8 cellular contexts compared by ENCODE assay signal in genomic region chr11:65027213-65028067, GRCh38. TPM values are rescaled to one million over a fixed set of nuclear protein-coding genes. Genes with fewer than 3 reads are reported as not detected.
DNase-seq lines count a peak whose midpoint lies in the region; ATAC-seq and TF ChIP-seq lines count a peak whose summit lies in the region.

Gene SNX15, plus strand, starts transcription at chr11:65027439. Its CDS starts 99 bp downstream, at chr11:65027538.

- peak within 1 kb of the TSS; percentile 84 for H3K27ac Mint-ChIP-seq in T-helper 17 cell

- H3K4me3 Mint-ChIP-seq in T-helper 17 cell, result peak within 1 kb of the TSS; percentile 74

- no peaks in the 10 kb centered on the region for H3K27me3 Mint-ChIP-seq in T-helper 17 cell

- H3K27ac ChIP-seq in angular gyrus (ENCODE audit: low read depth, low read length), result peak within 1 kb of the TSS; percentile 97
- peak within 1 kb of the TSS; percentile 84 for H3K27ac ChIP-seq in right cardiac atrium (ENCODE audit: low read length)
- peak within 1 kb of the TSS; percentile 86 for H3K27ac ChIP-seq in vagina

- H3K9me3 ChIP-seq in T-helper 17 cell (ENCODE audit: control insufficient read depth, low read length, poor library complexity, severe bottlenecking) (no peaks in the 10 kb centered on the region), right cardiac atrium (ENCODE audit: control insufficient read depth, low read length) (no peaks in the 10 kb centered on the region), vagina (no peaks in the 10 kb centered on the region)

- H3K4me1 Mint-ChIP-seq in T-helper 17 cell, result peaks cover 11% of the 10 kb centered on the region

- H3K27me3 ChIP-seq in right cardiac atrium (ENCODE audit: control insufficient read depth, insufficient read depth) (no peaks in the 10 kb centered on the region), vagina (no peaks in the 10 kb centered on the region)

- DNase-seq in NCI-H1694 treated with DMSO at 0.1 percent for 48 hours (lab: John Stamatoyannopoulos, UW) (peak; percentile 94), T-helper 17 cell (peak; percentile 73 to 83 (median 79)), right cardiac atrium (peak; percentile 95 to 97 (median 97)), putamen (ENCODE audit: low spot score) (peak; percentile 95), vagina (ENCODE audit: extremely low spot score in 2 of 2) (peak in 1 of 2 donors; percentile 95)

- no peaks in the 10 kb centered on the region for H3K36me3 Mint-ChIP-seq in T-helper 17 cell (ENCODE audit: low read depth)

- H3K4me3 ChIP-seq in right cardiac atrium (ENCODE audit: low read length), result peak within 1 kb of the TSS; percentile 67
- H3K4me3 ChIP-seq in vagina, result peak within 1 kb of the TSS; percentile 55 to 57

- intact Hi-C loops in right cardiac atrium (cut with DNase I), result loop anchor here in 1 of 4 donors (10.0 kb wide), 1 partner anchor 87 kb away; the partner anchor contains the start of genes TM7SF2 and ZNHIT2
- intact Hi-C loops in vagina (cut with DNase I), result no loop called here

- peak in 1 of 2 donors; percentile 45 for TF ChIP-seq POLR2A in vagina (IDR thresholded peaks at IDR 0.05)

- no peaks in the 10 kb centered on the region for H3K4me1 ChIP-seq in right cardiac atrium (ENCODE audit: control insufficient read depth, insufficient read depth, low read length)
- H3K4me1 ChIP-seq in vagina, result peaks cover 28% of the 10 kb centered on the region

- ATAC-seq in GM18498 (IDR thresholded peaks at IDR 0.05; ENCODE audit: unreplicated experiment), result peak; percentile 84
- peak; percentile 87 for ATAC-seq in HG02938 (IDR thresholded peaks at IDR 0.05; ENCODE audit: unreplicated experiment)
- peak; percentile 94 for ATAC-seq in T-helper 17 cell
- peak; percentile 99 for ATAC-seq in right cardiac atrium

- peak in 2 of 3 experiments; percentile 37 to 63 for TF ChIP-seq CTCF in vagina (IDR thresholded peaks at IDR 0.05)

- under 1% methylated on average over 51 of the region's 51 CpGs for WGBS in right cardiac atrium

- H3K36me3 ChIP-seq in vagina, result peaks cover 0 to 6% of the 10 kb centered on the region in 2 donors

RNA-seq across cellular contexts. Expression of gene SNX15, which starts in this region (rescaled TPM):
- 10 to 100 TPM; 19.7 to 20.8 TPM for total RNA-seq in T-helper 17 cell
- 10 to 100 TPM; 14.3 to 25.2 (median 19.9) TPM for total RNA-seq in right cardiac atrium
- 16.7 TPM for polyA plus RNA-seq in right cardiac atrium
- 24.1 TPM for total RNA-seq in vagina
